Comparison of ENCODE assay signal across 8 cellular contexts in genomic region chr2:155310589-155310988, GRCh38.
DNase-seq lines count a peak whose midpoint lies in the region; ATAC-seq, FAIRE-seq and TF ChIP-seq lines count a peak whose summit lies in the region.

No MANE protein-coding gene starts in this region.

- no peaks in the 10 kb centered on the region for H3K9me1 ChIP-seq in endothelial cell of umbilical vein (replicated peaks; ENCODE audit: control insufficient read depth, extremely low read depth, insufficient read depth, low read length)

- no peaks in the 10 kb centered on the region for H3K36me3 ChIP-seq in endothelial cell of umbilical vein (ENCODE audit: control insufficient read depth in 2 of 2, extremely low read depth in 1 of 2, insufficient read depth in 2 of 2, low read length in 2 of 2)

- no peak overlapping the region for H3K27ac ChIP-seq in endothelial cell of umbilical vein (ENCODE audit: insufficient read depth, low read depth, low read length)

- no peaks in the 10 kb centered on the region for H3K27me3 Mint-ChIP-seq in progenitor cell of endocrine pancreas
- H3K27me3 Mint-ChIP-seq in activated CD4-positive, alpha-beta memory T cell treated with anti-CD3 and anti-CD28 coated beads for 36 hours = no peaks in the 10 kb centered on the region

- dilution Hi-C loops in endothelial cell of umbilical vein (cut with MboI; ENCODE audit: extremely low pct_ligation_motif_present, low sequenced_read_pairs) = no loop called here

- CTCF ChIA-PET in endothelial cell of umbilical vein (lab: Charles Lee) = interaction anchor here (0.8 to 1.3 kb wide), 14 partner anchors 8 to 935 kb away, joined by 3 to 18 read pairs (median 4); no protein-coding TSS in a partner anchor
- CTCF ChIA-PET in activated CD4-positive, alpha-beta memory T cell treated with anti-CD3 and anti-CD28 coated beads for 36 hours (lab: Charles Lee) = interaction anchor here (1.0 kb wide), 1 partner anchor 33 kb away, joined by 3 read pairs; no protein-coding TSS in a partner anchor

- ATAC-seq in HG03175 (IDR thresholded peaks at IDR 0.05; ENCODE audit: unreplicated experiment) (peak; percentile 48), HG02973 (IDR thresholded peaks at IDR 0.05; ENCODE audit: unreplicated experiment) (no peak)

- H3K4me2 ChIP-seq in endothelial cell of umbilical vein (ENCODE audit: insufficient read depth, low read length) = no peak overlapping the region

- no peak overlapping the region for H3K27ac Mint-ChIP-seq in progenitor cell of endocrine pancreas
- no peak overlapping the region for H3K27ac Mint-ChIP-seq in activated CD4-positive, alpha-beta memory T cell treated with anti-CD3 and anti-CD28 coated beads for 36 hours

- TF ChIP-seq POLR2A in endothelial cell of umbilical vein (IDR thresholded peaks at IDR 0.05; ENCODE audit: low read depth, low read length) = no peak

- no peak overlapping the region for H2AFZ ChIP-seq in endothelial cell of umbilical vein (ENCODE audit: low read depth, low read length)

- no peaks in the 10 kb centered on the region for H3K4me1 ChIP-seq in endothelial cell of umbilical vein (ENCODE audit: control insufficient read depth, extremely low read depth, insufficient read depth, low read length)

- no peaks in the 10 kb centered on the region for H3K9me3 Mint-ChIP-seq in progenitor cell of endocrine pancreas (ENCODE audit: low read depth)
- H3K9me3 Mint-ChIP-seq in activated CD4-positive, alpha-beta memory T cell treated with anti-CD3 and anti-CD28 coated beads for 36 hours = no peaks in the 10 kb centered on the region

- POLR2A ChIA-PET in endothelial cell of umbilical vein (lab: Charles Lee) = no interaction called here
- POLR2A ChIA-PET in activated CD4-positive, alpha-beta memory T cell treated with anti-CD3 and anti-CD28 coated beads for 36 hours (lab: Charles Lee) = no interaction called here

- H3K36me3 Mint-ChIP-seq in progenitor cell of endocrine pancreas (ENCODE audit: insufficient read depth) = no peaks in the 10 kb centered on the region
- no peaks in the 10 kb centered on the region for H3K36me3 Mint-ChIP-seq in activated CD4-positive, alpha-beta memory T cell treated with anti-CD3 and anti-CD28 coated beads for 36 hours

- no peaks in the 10 kb centered on the region for H3K9me3 ChIP-seq in endothelial cell of umbilical vein (replicated peaks; ENCODE audit: control insufficient read depth, insufficient read depth, low read length)

- H3K9ac ChIP-seq in endothelial cell of umbilical vein (replicated peaks; ENCODE audit: extremely low read depth, insufficient read depth, low read length) = no peak overlapping the region

- no peaks in the 10 kb centered on the region for H3K79me2 ChIP-seq in endothelial cell of umbilical vein (ENCODE audit: control insufficient read depth, insufficient read depth, low read length)

- peak; percentile 68 for FAIRE-seq in endothelial cell of umbilical vein (lab: Jason Lieb, UNC)

- no peaks in the 10 kb centered on the region for H3K27me3 ChIP-seq in endothelial cell of umbilical vein (ENCODE audit: control insufficient read depth in 2 of 2, insufficient read depth in 2 of 2, low read length in 2 of 2)

- H4K20me1 ChIP-seq in endothelial cell of umbilical vein (replicated peaks; ENCODE audit: control insufficient read depth, extremely low read depth, insufficient read depth, low read length) = no peaks in the 10 kb centered on the region

- peaks cover 5% of the 10 kb centered on the region for H3K4me1 Mint-ChIP-seq in progenitor cell of endocrine pancreas (ENCODE audit: low read depth)
- no peaks in the 10 kb centered on the region for H3K4me1 Mint-ChIP-seq in activated CD4-positive, alpha-beta memory T cell treated with anti-CD3 and anti-CD28 coated beads for 36 hours (ENCODE audit: low read depth)

- intact Hi-C loops in endothelial cell of umbilical vein (cut with micrococcal nuclease) = loop anchor here (1.0 kb wide), 3 partner anchors 687 to 908 kb away; no protein-coding TSS in a partner anchor
- intact Hi-C loops in activated CD4-positive, alpha-beta memory T cell treated with anti-CD3 and anti-CD28 coated beads for 36 hours (cut with micrococcal nuclease) = no loop called here

- TF ChIP-seq CTCF in endothelial cell of umbilical vein (IDR thresholded peaks at IDR 0.05; ENCODE audit: extremely low read depth in 1 of 2, insufficient read depth in 1 of 2, low read depth in 1 of 2, low read length in 2 of 2) = peak in 1 of 2 donors; percentile 8
- TF ChIP-seq CTCF in progenitor cell of endocrine pancreas (IDR thresholded peaks at IDR 0.05; ENCODE audit: unreplicated experiment) = peak; percentile 83

- H3K4me3 Mint-ChIP-seq in progenitor cell of endocrine pancreas (ENCODE audit: low read depth) = no peak overlapping the region
- no peak overlapping the region for H3K4me3 Mint-ChIP-seq in activated CD4-positive, alpha-beta memory T cell treated with anti-CD3 and anti-CD28 coated beads for 36 hours

- no peak overlapping the region for H3K4me3 ChIP-seq in endothelial cell of umbilical vein (replicated peaks in 1 of 3; ENCODE audit: insufficient read depth in 1 of 3, low read depth in 1 of 3, low read length in 3 of 3)

- no TSS peak for BruUV-seq in endothelial cell of umbilical vein (replicated peaks; lab: Mats Ljungman, UMichigan)

- peak; percentile 6 for DNase-seq in DMS79 treated with DMSO at 0.1 percent for 48 hours (lab: John Stamatoyannopoulos, UW)
- no peak for DNase-seq in DMS79 (lab: John Stamatoyannopoulos, UW)
- DNase-seq in NOMO-1 (lab: John Stamatoyannopoulos, UW; ENCODE audit: unreplicated experiment in 2 of 2) = peak; percentile 33 to 51
- DNase-seq in endothelial cell of umbilical vein (ENCODE audit: low read depth, low spot score) = peak; percentile 33
- no peak for DNase-seq in progenitor cell of endocrine pancreas (ENCODE audit: low spot score, unreplicated experiment)
- DNase-seq in activated CD4-positive, alpha-beta memory T cell treated with anti-CD3 and anti-CD28 coated beads for 36 hours = no peak

TF ChIP-seq in endothelial cell of umbilical vein, 7 proteins besides CTCF, POLR2A, EP300 and RAD21:
- TF ChIP-seq EZH2 (IDR thresholded peaks at IDR 0.05; ENCODE audit: borderline replicate concordance, low read depth, low read length, severe bottlenecking) (no peak), POLR2AphosphoS5 (IDR thresholded peaks at IDR 0.05; ENCODE audit: insufficient read depth, low read depth, low read length) (no peak), GATA2 (IDR thresholded peaks at IDR 0.05; ENCODE audit: insufficient read depth, insufficient read length, low read depth, low read length) (no peak), MYC (IDR thresholded peaks at IDR 0.05; ENCODE audit: low read depth, low read length) (no peak), FOS (IDR thresholded peaks at IDR 0.05; ENCODE audit: borderline replicate concordance, insufficient read depth, low read length) (no peak), MAX (IDR thresholded peaks at IDR 0.05; ENCODE audit: insufficient read depth, insufficient read length) (no peak), JUN (IDR thresholded peaks at IDR 0.05; ENCODE audit: borderline replicate concordance, insufficient read depth, insufficient read length, low read depth) (no peak)
TF ChIP-seq in endothelial cell of umbilical vein: peak in this region for 0.

Comparison
In these comparisons a context has a peak if more than half of its experiments do, and no peak if none do; other contexts are left out.
1. DNase-seq: peak in DMS79 treated with DMSO at 0.1 percent for 48 hours (single experiment), NOMO-1 (2 of 2) and endothelial cell of umbilical vein (single experiment); none in DMS79 (single experiment), progenitor cell of endocrine pancreas (single experiment) and activated CD4-positive, alpha-beta memory T cell treated with anti-CD3 and anti-CD28 coated beads for 36 hours (single experiment).